Comparison of ENCODE assay signal across 17 cellular contexts in genomic region chr13:75554981-75555380, GRCh38. TPM values are rescaled to one million over a fixed set of nuclear protein-coding genes. Genes with fewer than 3 reads are reported as not detected.
DNase-seq lines count a peak whose midpoint lies in the region; ATAC-seq and TF ChIP-seq lines count a peak whose summit lies in the region.
"Had no signal": no experiment of that assay in that cellular context is flagged by ENCODE, and none has a peak within 500 bp of the region (broad histone marks: within the 10 kb centered on the region; RNA-seq: fewer than 3 reads in every experiment).

No MANE protein-coding gene starts in this region.

- no peak for TF ChIP-seq CTCF in MCF 10A (IDR thresholded peaks at IDR 0.05; ENCODE audit: unreplicated experiment)
- TF ChIP-seq CTCF in mammary epithelial cell (conservative IDR thresholded peaks at IDR 0.05 in 1 of 2, IDR thresholded peaks at IDR 0.05 in 1 of 2; ENCODE audit: extremely low read depth in 1 of 2, insufficient read depth in 1 of 2, low read depth in 1 of 2, low read length in 2 of 2), result no peak
- TF ChIP-seq CTCF in fibroblast of mammary gland (conservative IDR thresholded peaks at IDR 0.05; ENCODE audit: control insufficient read depth, insufficient read depth, low read depth, low read length), result no peak

- intact Hi-C loops in activated CD4-positive, alpha-beta T cell treated with anti-CD3 and anti-CD28 coated beads for 36 hours (cut with DNase I, micrococcal nuclease), result loop anchor here in 1 of 2 experiments (10.0 kb wide), 1 partner anchor 210 kb away; no protein-coding TSS in a partner anchor
- intact Hi-C loops in MCF 10A (cut with micrococcal nuclease), result no loop called here
- intact Hi-C loops in mammary epithelial cell (cut with micrococcal nuclease), result no loop called here

- no peak overlapping the region for H3K9ac ChIP-seq in mammary epithelial cell (ENCODE audit: insufficient read depth, low read length)
- H3K9ac ChIP-seq: BLaER1 treated with 17β-estradiol and CSF1 and Interleukin-3, amounts not matched to agents 10 nM and 100 nM had no signal

- no peak overlapping the region for H3K4me3 ChIP-seq in mammary epithelial cell (replicated peaks in 1 of 3; ENCODE audit: insufficient read depth in 1 of 3, low read depth in 2 of 3, low read length in 3 of 3)
- H3K4me3 ChIP-seq in fibroblast of mammary gland (ENCODE audit: control insufficient read depth, low read depth, low read length), result no peak overlapping the region
- H3K4me3 ChIP-seq: BLaER1 treated with 17β-estradiol and CSF1 and Interleukin-3, amounts not matched to agents 10 nM and 100 nM had no signal

- DNase-seq in activated CD4-positive, alpha-beta T cell treated with anti-CD3 and anti-CD28 coated beads for 36 hours, result peak; percentile 25
- no peak for DNase-seq in activated CD4-positive, alpha-beta T cell treated with anti-CD3 and anti-CD28 coated beads for 48 hours
- DNase-seq in MCF 10A (ENCODE audit: unreplicated experiment), result no peak
- DNase-seq in mammary epithelial cell, result no peak
- peak; percentile 57 for DNase-seq in fibroblast of mammary gland (ENCODE audit: low read depth)
- DNase-seq in GM19240 (ENCODE audit: insufficient read length, low spot score), result no peak
- DNase-seq in NCI-H446 treated with DMSO at 0.1 percent for 48 hours (lab: John Stamatoyannopoulos, UW), result no peak
- no peak for DNase-seq in H4 (ENCODE audit: low spot score)
- DNase-seq: 8988T, DMS153, HCEC 1CT, Kasumi-1, NCI-H1417, NCI-H2029, NCI-H524, RPMI8226 had no signal

- 96% methylated on average over 3 of the region's 3 CpGs for WGBS in mammary epithelial cell (ENCODE audit: low coverage, missing lambda C conversion rate)

- no peaks in the 10 kb centered on the region for H3K4me1 ChIP-seq in mammary epithelial cell (ENCODE audit: insufficient read depth, low read length)

- CTCF ChIA-PET in activated CD4-positive, alpha-beta T cell treated with anti-CD3 and anti-CD28 coated beads for 36 hours (lab: Charles Lee), result interaction anchor here (0.8 kb wide), 1 partner anchor 14 kb away, joined by 4 read pairs; no protein-coding TSS in a partner anchor
- CTCF ChIA-PET in MCF 10A (lab: Yijun Ruan, JAX), result interaction anchor here (2.0 to 2.1 kb wide), 2 partner anchors 73 to 182 kb away, joined by 7 to 9 read pairs; partner anchors contain the start of gene TBC1D4
- CTCF ChIA-PET in mammary epithelial cell (lab: Charles Lee; ENCODE audit: low non-redundant PET), result no interaction called here

- H3K27ac ChIP-seq in mammary epithelial cell (ENCODE audit: insufficient read depth, low read depth, low read length), result no peak overlapping the region
- H3K27ac ChIP-seq: BLaER1 treated with 17β-estradiol and CSF1 and Interleukin-3, amounts not matched to agents 10 nM and 100 nM had no signal

- H3K27me3 Mint-ChIP-seq in activated CD4-positive, alpha-beta T cell treated with anti-CD3 and anti-CD28 coated beads for 36 hours, result no peaks in the 10 kb centered on the region
- H3K27me3 Mint-ChIP-seq in MCF 10A (ENCODE audit: insufficient read depth, unreplicated experiment), result no peaks in the 10 kb centered on the region

- peaks cover 4% of the 10 kb centered on the region for H3K36me3 ChIP-seq in mammary epithelial cell (ENCODE audit: insufficient read depth, low read length)

- no peaks in the 10 kb centered on the region for H4K20me1 ChIP-seq in mammary epithelial cell (ENCODE audit: insufficient read depth, low read length)

- peaks cover 84% of the 10 kb centered on the region for H3K79me2 ChIP-seq in mammary epithelial cell (ENCODE audit: insufficient read depth, low read length)

- POLR2A ChIA-PET in activated CD4-positive, alpha-beta T cell treated with anti-CD3 and anti-CD28 coated beads for 36 hours (lab: Charles Lee), result interaction anchor here (0.6 kb wide), 1 partner anchor 15 kb away, joined by 3 read pairs; no protein-coding TSS in a partner anchor
- POLR2A ChIA-PET in MCF 10A (lab: Yijun Ruan, JAX), result interaction anchor here (0.6 to 1.1 kb wide), 2 partner anchors 196 to 225 kb away, joined by 3 to 4 read pairs; no protein-coding TSS in a partner anchor

- no peak overlapping the region for H2AFZ ChIP-seq in mammary epithelial cell (ENCODE audit: low read depth, low read length)

- peak overlapping the region; percentile 62 for H3K27ac Mint-ChIP-seq in activated CD4-positive, alpha-beta T cell treated with anti-CD3 and anti-CD28 coated beads for 36 hours
- H3K27ac Mint-ChIP-seq in MCF 10A (ENCODE audit: low read depth, unreplicated experiment), result peak overlapping the region; percentile 11

- H3K4me1 Mint-ChIP-seq in activated CD4-positive, alpha-beta T cell treated with anti-CD3 and anti-CD28 coated beads for 36 hours, result peaks cover 66% of the 10 kb centered on the region
- peaks cover 26% of the 10 kb centered on the region for H3K4me1 Mint-ChIP-seq in MCF 10A (ENCODE audit: insufficient read depth, unreplicated experiment)

- H3K9me3 ChIP-seq in mammary epithelial cell (replicated peaks; ENCODE audit: insufficient read depth, low read length), result no peaks in the 10 kb centered on the region
- H3K9me3 ChIP-seq: BLaER1 treated with 17β-estradiol and CSF1 and Interleukin-3, amounts not matched to agents 10 nM and 100 nM had no signal

- peak; percentile 80 for ATAC-seq in activated CD4-positive, alpha-beta T cell treated with anti-CD3 and anti-CD28 coated beads for 36 hours

- in situ Hi-C loops in mammary epithelial cell (cut with MboI; ENCODE audit: low sequenced_read_pairs in 2 of 2), result no loop called here

- dilution Hi-C loops in mammary epithelial cell (cut with HindIII; ENCODE audit: low sequenced_read_pairs), result no loop called here

- no peak overlapping the region for H3K4me2 ChIP-seq in mammary epithelial cell (ENCODE audit: insufficient read depth, low read depth, low read length)

- no peaks in the 10 kb centered on the region for H3K27me3 ChIP-seq in mammary epithelial cell (ENCODE audit: insufficient read depth, low read length)
- H3K27me3 ChIP-seq: BLaER1 treated with 17β-estradiol and CSF1 and Interleukin-3, amounts not matched to agents 10 nM and 100 nM had no signal

- H3K4me3 Mint-ChIP-seq in activated CD4-positive, alpha-beta T cell treated with anti-CD3 and anti-CD28 coated beads for 36 hours, result no peak overlapping the region
- no peak overlapping the region for H3K4me3 Mint-ChIP-seq in MCF 10A (ENCODE audit: unreplicated experiment)

- BruUV-seq in MCF 10A (replicated peaks; lab: Mats Ljungman, UMichigan) (no TSS peak), mammary epithelial cell (replicated peaks; lab: Mats Ljungman, UMichigan) (no TSS peak)

- H3K9me3 Mint-ChIP-seq in activated CD4-positive, alpha-beta T cell treated with anti-CD3 and anti-CD28 coated beads for 36 hours (ENCODE audit: low read depth), result no peaks in the 10 kb centered on the region
- H3K9me3 Mint-ChIP-seq in MCF 10A (ENCODE audit: unreplicated experiment), result no peaks in the 10 kb centered on the region

- peaks cover 38% of the 10 kb centered on the region for H3K36me3 Mint-ChIP-seq in activated CD4-positive, alpha-beta T cell treated with anti-CD3 and anti-CD28 coated beads for 36 hours (ENCODE audit: low read depth)
- no peaks in the 10 kb centered on the region for H3K36me3 Mint-ChIP-seq in MCF 10A (ENCODE audit: insufficient read depth, unreplicated experiment)

RNA-seq across cellular contexts. Expression of gene UCHL3, which starts 5.4 kb away (rescaled TPM):
- 10 to 100 TPM; 42.2 to 45.3 TPM for total RNA-seq in activated CD4-positive, alpha-beta T cell treated with anti-CD3 and anti-CD28 coated beads for 36 hours
- 49.9 and 79.3 TPM in 2 replicates for total RNA-seq in MCF 10A (2022)
- 10 to 100 TPM; 82.3 to 85.4 TPM for total RNA-seq in mammary epithelial cell
- 84.5 TPM for polyA plus RNA-seq in mammary epithelial cell
- 45.0 TPM for polyA minus RNA-seq in mammary epithelial cell
- 55.5 and 57.5 TPM in 2 replicates for total RNA-seq in H4 (2014; rRNA removed; shearing (Covaris generic))

RNA-seq across cellular contexts. Expression of gene COMMD6, which starts 17.3 kb away (rescaled TPM):
- 100 to 1,000 TPM; 103 to 121 TPM for total RNA-seq in activated CD4-positive, alpha-beta T cell treated with anti-CD3 and anti-CD28 coated beads for 36 hours
- total RNA-seq in MCF 10A (2022) (132 TPM in 2 replicates), mammary epithelial cell (100 to 1,000 TPM in 1 of 2 donors, 10 to 100 TPM in 1; 27.3 to 115 TPM)
- polyA plus RNA-seq in mammary epithelial cell, result 53.0 TPM
- polyA minus RNA-seq in mammary epithelial cell, result 7.2 TPM
- total RNA-seq in H4 (2014; rRNA removed; shearing (Covaris generic)), result 40.0 and 40.2 TPM in 2 replicates

Comparison
In these comparisons a context has a peak if more than half of its experiments do, and no peak if none do; other contexts are left out.
1. DNase-seq: peak in activated CD4-positive, alpha-beta T cell treated with anti-CD3 and anti-CD28 coated beads for 36 hours (single experiment) and fibroblast of mammary gland (single experiment); none in activated CD4-positive, alpha-beta T cell treated with anti-CD3 and anti-CD28 coated beads for 48 hours (single experiment), MCF 10A (single experiment), mammary epithelial cell (single experiment), GM19240 (single experiment), NCI-H446 treated with DMSO at 0.1 percent for 48 hours (single experiment) and H4 (single experiment).